8 cellular contexts compared by ENCODE assay signal in the genomic region with DNA sequence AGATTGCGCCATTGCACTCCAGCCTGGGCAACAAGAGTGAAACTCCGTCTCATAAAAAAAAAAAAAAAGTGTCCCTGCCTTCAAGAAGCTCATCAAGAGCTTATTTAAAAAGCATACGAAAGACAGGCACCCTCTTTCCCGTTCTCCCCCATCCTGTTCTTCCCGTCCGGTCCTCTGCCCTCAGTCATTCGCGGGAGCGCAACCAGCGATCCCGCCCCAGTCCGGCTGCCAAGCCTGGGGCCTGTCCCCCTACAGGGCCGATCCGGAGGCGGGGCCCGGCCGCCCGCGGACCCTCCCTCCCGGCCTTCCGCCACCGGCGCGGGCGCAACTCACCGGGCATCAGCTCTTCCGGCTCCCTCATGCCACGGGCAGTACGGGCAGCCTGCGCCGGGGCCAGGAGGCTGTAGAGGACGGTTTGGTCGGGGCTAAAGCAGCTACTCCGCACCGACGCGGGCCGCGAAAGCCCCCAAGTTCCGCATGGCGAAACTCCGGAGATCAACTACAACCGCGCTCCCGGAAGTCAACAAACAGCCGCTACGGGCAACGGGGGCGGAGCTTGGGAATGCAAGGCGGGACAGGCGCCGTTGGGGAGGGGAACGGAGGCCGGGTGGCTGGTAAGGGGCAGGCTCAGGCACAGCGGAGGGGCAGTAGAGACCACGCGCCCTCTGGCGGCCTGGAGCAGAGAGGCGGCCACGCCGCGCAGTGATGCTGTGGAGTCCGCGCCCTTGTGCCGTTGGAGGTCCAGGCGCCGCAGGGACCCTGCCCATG. TPM values are rescaled to one million over a fixed set of nuclear protein-coding genes. Genes with fewer than 3 reads are reported as not detected.
DNase-seq lines count a peak whose midpoint lies in the region; ATAC-seq and TF ChIP-seq lines count a peak whose summit lies in the region.

A gene with protein sequence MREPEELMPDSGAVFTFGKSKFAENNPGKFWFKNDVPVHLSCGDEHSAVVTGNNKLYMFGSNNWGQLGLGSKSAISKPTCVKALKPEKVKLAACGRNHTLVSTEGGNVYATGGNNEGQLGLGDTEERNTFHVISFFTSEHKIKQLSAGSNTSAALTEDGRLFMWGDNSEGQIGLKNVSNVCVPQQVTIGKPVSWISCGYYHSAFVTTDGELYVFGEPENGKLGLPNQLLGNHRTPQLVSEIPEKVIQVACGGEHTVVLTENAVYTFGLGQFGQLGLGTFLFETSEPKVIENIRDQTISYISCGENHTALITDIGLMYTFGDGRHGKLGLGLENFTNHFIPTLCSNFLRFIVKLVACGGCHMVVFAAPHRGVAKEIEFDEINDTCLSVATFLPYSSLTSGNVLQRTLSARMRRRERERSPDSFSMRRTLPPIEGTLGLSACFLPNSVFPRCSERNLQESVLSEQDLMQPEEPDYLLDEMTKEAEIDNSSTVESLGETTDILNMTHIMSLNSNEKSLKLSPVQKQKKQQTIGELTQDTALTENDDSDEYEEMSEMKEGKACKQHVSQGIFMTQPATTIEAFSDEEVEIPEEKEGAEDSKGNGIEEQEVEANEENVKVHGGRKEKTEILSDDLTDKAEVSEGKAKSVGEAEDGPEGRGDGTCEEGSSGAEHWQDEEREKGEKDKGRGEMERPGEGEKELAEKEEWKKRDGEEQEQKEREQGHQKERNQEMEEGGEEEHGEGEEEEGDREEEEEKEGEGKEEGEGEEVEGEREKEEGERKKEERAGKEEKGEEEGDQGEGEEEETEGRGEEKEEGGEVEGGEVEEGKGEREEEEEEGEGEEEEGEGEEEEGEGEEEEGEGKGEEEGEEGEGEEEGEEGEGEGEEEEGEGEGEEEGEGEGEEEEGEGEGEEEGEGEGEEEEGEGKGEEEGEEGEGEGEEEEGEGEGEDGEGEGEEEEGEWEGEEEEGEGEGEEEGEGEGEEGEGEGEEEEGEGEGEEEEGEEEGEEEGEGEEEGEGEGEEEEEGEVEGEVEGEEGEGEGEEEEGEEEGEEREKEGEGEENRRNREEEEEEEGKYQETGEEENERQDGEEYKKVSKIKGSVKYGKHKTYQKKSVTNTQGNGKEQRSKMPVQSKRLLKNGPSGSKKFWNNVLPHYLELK (minus strand): TSS at position 503 of the 768 bp plus-strand sequence. CDS start 142 bp downstream, at position 361.

- H3K4me3 Mint-ChIP-seq in Calu3 (ENCODE audit: low read depth, unreplicated experiment) = peak within 1 kb of the TSS; percentile 90
- peak within 1 kb of the TSS; percentile 92 for H3K4me3 Mint-ChIP-seq in mesothelial cell of epicardium

- peak; percentile 39 for TF ChIP-seq CTCF in Calu3 (IDR thresholded peaks at IDR 0.05; ENCODE audit: unreplicated experiment)
- TF ChIP-seq CTCF in mesothelial cell of epicardium (IDR thresholded peaks at IDR 0.05; ENCODE audit: unreplicated experiment) = peak; percentile 71

- H3K27me3 Mint-ChIP-seq in Calu3 (ENCODE audit: unreplicated experiment) (no peaks in the 10 kb centered on the region), mesothelial cell of epicardium (ENCODE audit: low read depth) (no peaks in the 10 kb centered on the region)

- H3K4me1 Mint-ChIP-seq in Calu3 (ENCODE audit: low read depth, unreplicated experiment) (peaks cover 20% of the 10 kb centered on the region), mesothelial cell of epicardium (peaks cover 8% of the 10 kb centered on the region)

- DNase-seq in Calu3 = peak; percentile 96
- peak; percentile 1 to 90 (median 80) for DNase-seq in HUDEP-2 (lab: John Stamatoyannopoulos, UW; ENCODE audit: unreplicated experiment in 76 of 76)
- peak; percentile 84 for DNase-seq in NOMO-1 treated with DMSO at 0.1 percent for 48 hours (lab: John Stamatoyannopoulos, UW; ENCODE audit: unreplicated experiment)
- DNase-seq in activated CD8-positive, alpha-beta memory T cell treated with anti-CD3 and anti-CD28 coated beads, Interleukin-2, amount 50 U/mL, for 24 hours (ENCODE audit: extremely low read depth) = peak; percentile 64
- DNase-seq in mesothelial cell of epicardium (ENCODE audit: low spot score in 2 of 2, unreplicated experiment in 2 of 2) = peak; percentile 79 to 89
- peak; percentile 71 to 82 for DNase-seq in stimulated activated CD8-positive, alpha-beta memory T cell treated with anti-CD3 and anti-CD28 coated beads, Interleukin-15, amount 100 ng/mL, for 4 hours (ENCODE audit: low read depth in 2 of 2)

- H3K27ac Mint-ChIP-seq in Calu3 (ENCODE audit: unreplicated experiment) (peak within 1 kb of the TSS; percentile 91), mesothelial cell of epicardium (peak within 1 kb of the TSS; percentile 98)

- peaks cover 16% of the 10 kb centered on the region for H3K36me3 Mint-ChIP-seq in Calu3 (ENCODE audit: insufficient read depth, unreplicated experiment)
- no peaks in the 10 kb centered on the region for H3K36me3 Mint-ChIP-seq in mesothelial cell of epicardium

- in situ Hi-C loops in endometrial microvascular endothelial cells (cut with HindIII; ENCODE audit: inconsistent ontology term, low pct_unique_long_range_greater_than_20kb, low sequenced_read_pairs) = no loop called here

- H3K9me3 Mint-ChIP-seq in Calu3 (ENCODE audit: low read depth, unreplicated experiment) (no peaks in the 10 kb centered on the region), mesothelial cell of epicardium (peaks cover 5% of the 10 kb centered on the region)

- peak; percentile 94 for ATAC-seq in GM21390 (IDR thresholded peaks at IDR 0.05; ENCODE audit: unreplicated experiment)

- CTCF ChIA-PET in Calu3 (lab: Charles Lee) = interaction anchor here (0.7 to 2.2 kb wide), 10 partner anchors 9 to 138 kb away, joined by 3 to 12 read pairs (median 4); no protein-coding TSS in a partner anchor

- no TSS peak for BruUV-seq in Calu3 (replicated peaks; lab: Mats Ljungman, UMichigan)

- intact Hi-C loops in Calu3 (cut with micrococcal nuclease; ENCODE audit: unreplicated experiment) = loop anchor here (1.0 to 2.0 kb wide), 2 partner anchors 67 to 134 kb away; no protein-coding TSS in a partner anchor

RNA-seq across cellular contexts. Expression of the gene that starts here (rescaled TPM):
- 8.9 and 10.5 TPM in 2 replicates for total RNA-seq in Calu3 (2022)
- 29.0 TPM for total RNA-seq in endometrial microvascular endothelial cells (ENCODE audit: inconsistent ontology term)
- 11.3 to 15.2 TPM (median 12.1 TPM) in 3 replicates for total RNA-seq in mesothelial cell of epicardium

Comparison
In these comparisons a context has a peak if more than half of its experiments do, and no peak if none do; other contexts are left out.
1. Peak in every context shown above with its lines: DNase-seq and ATAC-seq.